8 cellular contexts compared by ENCODE assay signal in the genomic region with DNA sequence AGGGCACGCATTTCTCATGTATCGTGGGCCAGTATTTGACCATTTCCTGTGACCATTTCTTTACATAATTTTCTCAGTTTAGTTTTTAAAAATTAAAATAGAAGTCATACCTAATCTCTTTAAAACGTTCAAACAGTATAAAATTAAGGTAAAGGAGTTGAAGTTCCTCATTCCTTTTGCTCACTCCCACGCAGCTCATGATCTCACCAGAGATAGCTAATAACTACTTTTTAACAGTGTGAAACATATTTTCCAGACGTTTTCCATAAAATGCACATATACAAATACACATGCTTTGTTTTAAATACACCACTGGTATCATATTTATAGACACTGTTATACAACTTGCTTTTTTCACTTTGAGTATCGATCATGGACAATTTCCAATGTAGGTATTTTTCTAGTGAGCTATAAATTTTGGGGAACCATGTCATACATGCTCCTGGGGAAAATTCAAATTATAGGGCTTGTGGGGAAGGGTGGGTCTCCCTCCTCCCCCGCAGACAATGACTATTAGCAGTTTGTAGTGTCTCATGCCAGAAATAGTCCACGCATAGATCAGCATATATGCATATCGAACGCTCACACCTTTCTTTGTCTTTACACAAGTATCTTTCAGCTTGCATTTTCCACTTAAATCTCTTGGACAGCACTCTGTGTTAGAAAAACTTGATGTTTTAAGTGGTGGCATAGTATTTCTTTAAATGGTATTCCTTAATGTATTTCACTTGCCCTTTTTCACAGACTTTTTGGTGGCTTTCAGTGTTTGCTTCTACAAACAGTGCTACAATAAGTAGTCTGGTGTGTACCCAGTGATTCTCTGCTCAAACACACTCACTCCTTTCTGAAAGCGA.
DNase-seq lines count a peak whose midpoint lies in the region; ATAC-seq and TF ChIP-seq lines count a peak whose summit lies in the region.

No MANE protein-coding gene starts in this region.

- H3K27me3 Mint-ChIP-seq in activated CD8-positive, alpha-beta memory T cell treated with anti-CD3 and anti-CD28 coated beads, Interleukin-2, amount 10 ng/mL, durations not matched to agents 7 days and 5 days, result no peaks in the 10 kb centered on the region

- H3K4me1 Mint-ChIP-seq in activated CD8-positive, alpha-beta memory T cell treated with anti-CD3 and anti-CD28 coated beads, Interleukin-2, amount 10 ng/mL, durations not matched to agents 7 days and 5 days, result peaks cover 50% of the 10 kb centered on the region

- CTCF ChIA-PET in activated CD8-positive, alpha-beta memory T cell treated with anti-CD3 and anti-CD28 coated beads, Interleukin-2, amount 10 ng/mL, durations not matched to agents 7 days and 5 days (lab: Charles Lee), result interaction anchor here (0.8 to 1.8 kb wide), 3 partner anchors 11 to 176 kb away, joined by 3 to 5 read pairs (median 4); no protein-coding TSS in a partner anchor

- no peak overlapping the region for H3K4me3 Mint-ChIP-seq in activated CD8-positive, alpha-beta memory T cell treated with anti-CD3 and anti-CD28 coated beads, Interleukin-2, amount 10 ng/mL, durations not matched to agents 7 days and 5 days

- no peaks in the 10 kb centered on the region for H3K36me3 Mint-ChIP-seq in activated CD8-positive, alpha-beta memory T cell treated with anti-CD3 and anti-CD28 coated beads, Interleukin-2, amount 10 ng/mL, durations not matched to agents 7 days and 5 days

- peak; percentile 45 for ATAC-seq in GM18909 (IDR thresholded peaks at IDR 0.05; ENCODE audit: poor library complexity, unreplicated experiment)
- no peak for ATAC-seq in GM21717 (IDR thresholded peaks at IDR 0.05; ENCODE audit: unreplicated experiment)
- no peak for ATAC-seq in activated CD8-positive, alpha-beta memory T cell treated with anti-CD3 and anti-CD28 coated beads, Interleukin-2, amount 10 ng/mL, durations not matched to agents 7 days and 5 days

- TF ChIP-seq CTCF in 22Rv1 (IDR thresholded peaks at IDR 0.05), result no peak

- no peak overlapping the region for H3K27ac Mint-ChIP-seq in activated CD8-positive, alpha-beta memory T cell treated with anti-CD3 and anti-CD28 coated beads, Interleukin-2, amount 10 ng/mL, durations not matched to agents 7 days and 5 days

- H3K9me3 Mint-ChIP-seq in activated CD8-positive, alpha-beta memory T cell treated with anti-CD3 and anti-CD28 coated beads, Interleukin-2, amount 10 ng/mL, durations not matched to agents 7 days and 5 days (ENCODE audit: low read depth), result no peaks in the 10 kb centered on the region

- peak overlapping the region; percentile 96 for H3K27ac ChIP-seq in 22Rv1

- peak; percentile 40 for DNase-seq in RPMI7951 (ENCODE audit: low read depth)
- DNase-seq in kidney glomerular epithelial cell (lab: John Stamatoyannopoulos, UW), result peak; percentile 54
- DNase-seq in anterior cingulate cortex (lab: John Stamatoyannopoulos, UW), result no peak
- DNase-seq in NCI-H446 treated with DMSO at 0.1 percent for 48 hours (lab: John Stamatoyannopoulos, UW), result no peak
- no peak for DNase-seq in activated CD8-positive, alpha-beta memory T cell treated with anti-CD3 and anti-CD28 coated beads, Interleukin-2, amount 10 ng/mL, durations not matched to agents 7 days and 5 days

Comparison
In these comparisons a context has a peak if more than half of its experiments do, and no peak if none do; other contexts are left out.
1. DNase-seq: peak in RPMI7951 (single experiment) and kidney glomerular epithelial cell (single experiment); none in anterior cingulate cortex (0 of 58), NCI-H446 treated with DMSO at 0.1 percent for 48 hours (single experiment) and activated CD8-positive, alpha-beta memory T cell treated with anti-CD3 and anti-CD28 coated beads, Interleukin-2, amount 10 ng/mL, durations not matched to agents 7 days and 5 days (single experiment).